ENCODE assay signal across 10 cellular contexts in the genomic region with DNA sequence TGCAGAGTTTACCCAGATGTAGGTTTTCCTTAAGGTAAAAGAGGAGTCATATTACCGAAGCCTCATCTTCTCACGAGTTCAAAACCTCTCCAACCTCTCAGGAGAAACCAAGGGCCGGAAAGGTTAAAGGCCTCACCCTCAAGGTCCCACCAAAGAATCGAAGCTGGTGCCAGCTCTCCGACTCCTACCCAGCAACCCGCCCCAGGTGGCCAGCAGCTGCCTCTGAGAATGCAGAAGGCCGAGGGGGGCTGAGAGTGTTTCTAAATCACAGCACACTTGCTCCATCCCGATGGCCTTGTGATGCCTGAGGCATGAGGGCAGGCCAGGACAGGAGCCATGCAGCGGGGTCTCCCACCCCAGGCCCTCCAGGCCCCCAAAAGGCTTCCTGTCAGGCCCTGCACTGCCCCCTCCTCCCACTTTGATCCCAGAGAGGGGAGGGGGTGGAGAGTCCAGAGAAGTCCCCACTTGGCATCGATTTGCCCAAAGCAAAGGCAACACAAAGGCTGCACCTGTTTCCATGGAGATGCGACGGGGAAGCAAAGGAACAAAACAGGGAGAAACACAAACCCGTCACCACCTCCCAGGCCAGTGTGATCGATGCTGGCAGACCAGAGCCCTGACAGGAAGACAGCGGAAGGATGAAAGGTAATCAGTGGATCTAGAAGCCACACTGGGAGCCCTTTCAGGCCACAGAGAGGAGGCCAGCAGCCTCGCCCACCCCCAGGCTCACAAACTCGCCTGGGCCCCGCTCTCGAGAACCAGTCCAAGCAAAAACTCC. TPM values are rescaled to one million over a fixed set of nuclear protein-coding genes. Genes with fewer than 3 reads are reported as not detected.
A peak's percentile ranks its signal among the peaks of the same experiment; 100 is the strongest.
DNase-seq lines count a peak whose midpoint lies in the region; ATAC-seq and TF ChIP-seq lines count a peak whose summit lies in the region.
"Had no signal": no experiment of that assay in that cellular context is flagged by ENCODE, and none has a peak within 500 bp of the region (broad histone marks: within the 10 kb centered on the region; RNA-seq: fewer than 3 reads in every experiment).

No MANE protein-coding gene starts in this region.

- H3K36me3 Mint-ChIP-seq in brain: no peaks in the 10 kb centered on the region
- H3K36me3 Mint-ChIP-seq in activated CD4-positive, alpha-beta T cell treated with anti-CD3 and anti-CD28 coated beads for 36 hours (ENCODE audit: low read depth): no peaks in the 10 kb centered on the region

- POLR2A ChIA-PET in activated CD4-positive, alpha-beta T cell treated with anti-CD3 and anti-CD28 coated beads for 36 hours (lab: Charles Lee): interaction anchor here (0.6 kb wide), 1 partner anchor 36 kb away, joined by 3 read pairs; no protein-coding TSS in a partner anchor

- no peak overlapping the region for H2AFZ ChIP-seq in Karpas-422 (ENCODE audit: low read length)

- DNase-seq in left ventricle myocardium inferior: no peak
- no peak for DNase-seq in cardiac septum (ENCODE audit: low spot score)
- peak; percentile 71 for DNase-seq in myocyte (ENCODE audit: low read depth)
- no peak for DNase-seq in activated CD4-positive, alpha-beta T cell treated with anti-CD3 and anti-CD28 coated beads for 36 hours
- DNase-seq in Karpas-422: no peak
- DNase-seq: cortex of kidney had no signal

- H4K20me1 ChIP-seq in Karpas-422 (ENCODE audit: insufficient read depth, low read depth, low read length): no peaks in the 10 kb centered on the region

- H3K4me3 Mint-ChIP-seq in brain: peak overlapping the region; percentile 32 to 78 (median 75)
- H3K4me3 Mint-ChIP-seq in activated CD4-positive, alpha-beta T cell treated with anti-CD3 and anti-CD28 coated beads for 36 hours: no peak overlapping the region
- H3K4me3 Mint-ChIP-seq: CD4-positive, alpha-beta T cell had no signal

- peak overlapping the region; percentile 94 to 99 (median 97) for H3K27ac Mint-ChIP-seq in brain
- H3K27ac Mint-ChIP-seq in activated CD4-positive, alpha-beta T cell treated with anti-CD3 and anti-CD28 coated beads for 36 hours: no peak overlapping the region
- H3K27ac Mint-ChIP-seq: CD4-positive, alpha-beta T cell had no signal

- no peak overlapping the region for H3K4me2 ChIP-seq in Karpas-422 (ENCODE audit: low read depth, low read length, poor library complexity, severe bottlenecking)

- H3K4me1 Mint-ChIP-seq in brain: peaks cover 93% of the 10 kb centered on the region
- no peaks in the 10 kb centered on the region for H3K4me1 Mint-ChIP-seq in activated CD4-positive, alpha-beta T cell treated with anti-CD3 and anti-CD28 coated beads for 36 hours

- H3K4me1 ChIP-seq in left ventricle myocardium inferior (peaks cover 98% of the 10 kb centered on the region), Karpas-422 (ENCODE audit: low read length) (peaks cover 10% of the 10 kb centered on the region)

- H3K27me3 ChIP-seq in left ventricle myocardium inferior (ENCODE audit: low read depth): no peaks in the 10 kb centered on the region
- H3K27me3 ChIP-seq in Karpas-422 (ENCODE audit: low read length): no peaks in the 10 kb centered on the region

- no peaks in the 10 kb centered on the region for H3K79me2 ChIP-seq in Karpas-422 (ENCODE audit: low read length)

- H3K9me2 ChIP-seq in Karpas-422 (replicated peaks; ENCODE audit: insufficient read depth, low read length): no peaks in the 10 kb centered on the region

- H3K27me3 Mint-ChIP-seq in brain: no peaks in the 10 kb centered on the region
- no peaks in the 10 kb centered on the region for H3K27me3 Mint-ChIP-seq in activated CD4-positive, alpha-beta T cell treated with anti-CD3 and anti-CD28 coated beads for 36 hours
- H3K27me3 Mint-ChIP-seq: CD4-positive, alpha-beta T cell had no signal

- TF ChIP-seq CTCF in left ventricle myocardium inferior (IDR thresholded peaks at IDR 0.05; ENCODE audit: borderline replicate concordance) (no peak), brain (conservative IDR thresholded peaks at IDR 0.05) (no peak)

- H3K9me3 Mint-ChIP-seq in brain: peaks cover 0 to 2% (median 0%) of the 10 kb centered on the region in 5 experiments
- H3K9me3 Mint-ChIP-seq in activated CD4-positive, alpha-beta T cell treated with anti-CD3 and anti-CD28 coated beads for 36 hours (ENCODE audit: low read depth): no peaks in the 10 kb centered on the region
- H3K9me3 Mint-ChIP-seq: CD4-positive, alpha-beta T cell had no signal

- H3K9me3 ChIP-seq in left ventricle myocardium inferior (replicated peaks) (no peaks in the 10 kb centered on the region), Karpas-422 (ENCODE audit: low read length) (no peaks in the 10 kb centered on the region)

- CTCF ChIA-PET in activated CD4-positive, alpha-beta T cell treated with anti-CD3 and anti-CD28 coated beads for 36 hours (lab: Charles Lee): interaction anchor here (0.7 to 1.8 kb wide), 3 partner anchors 23 to 44 kb away, joined by 3 to 5 read pairs (median 5); no protein-coding TSS in a partner anchor

- H3K9ac ChIP-seq in Karpas-422 (ENCODE audit: low read length): no peak overlapping the region

- no peak for ATAC-seq in activated CD4-positive, alpha-beta T cell treated with anti-CD3 and anti-CD28 coated beads for 36 hours
- ATAC-seq in GM19455 (IDR thresholded peaks at IDR 0.05; ENCODE audit: unreplicated experiment) (no peak), HG03565 (IDR thresholded peaks at IDR 0.05; ENCODE audit: unreplicated experiment) (no peak)

- intact Hi-C loops in left ventricle myocardium inferior (cut with micrococcal nuclease) (no loop called here), cardiac septum (cut with DNase I) (no loop called here)
- intact Hi-C loops in activated CD4-positive, alpha-beta T cell treated with anti-CD3 and anti-CD28 coated beads for 36 hours (cut with DNase I, micrococcal nuclease): no loop called here

- peak overlapping the region; percentile 91 for H3K27ac ChIP-seq in left ventricle myocardium inferior (replicated peaks)
- H3K27ac ChIP-seq in Karpas-422 (ENCODE audit: low read length): no peak overlapping the region

- H3K4me3 ChIP-seq in left ventricle myocardium inferior (no peak overlapping the region), Karpas-422 (ENCODE audit: low read length) (no peak overlapping the region)

- H3K36me3 ChIP-seq in left ventricle myocardium inferior (no peaks in the 10 kb centered on the region), Karpas-422 (ENCODE audit: insufficient read depth, low read length) (no peaks in the 10 kb centered on the region)

RNA-seq across cellular contexts. Expression of a gene that starts 39.0 kb away (rescaled TPM):
- total RNA-seq in left ventricle myocardium inferior (43.2 TPM), cardiac septum (46.6 TPM), myocyte (49.7 and 51.7 TPM in 2 replicates)
- polyA plus RNA-seq in brain (ENCODE audit: insufficient read depth, low read depth, low replicate concordance): 97.8 TPM
- 64.3 TPM for polyA plus RNA-seq in myocyte (2012)
- under 1 TPM in 1 of 2 experiments, not detected in 1; 0.14 TPM for total RNA-seq in activated CD4-positive, alpha-beta T cell treated with anti-CD3 and anti-CD28 coated beads for 36 hours
- total RNA-seq in Karpas-422 (2014; rRNA removed; shearing (Covaris generic); ENCODE audit: low replicate concordance): 0.71 and 2.6 TPM in 2 replicates

Comparison
In these comparisons a context has a peak if more than half of its experiments do, and no peak if none do; other contexts are left out.
1. RNA of a gene that starts 39.0 kb away (total RNA-seq): 49.7 to 51.7 TPM in myocyte, 46.6 TPM in cardiac septum (single experiment) and 43.2 TPM in left ventricle myocardium inferior (single experiment); 0.71 to 2.6 TPM in Karpas-422 and 0.14 TPM in activated CD4-positive, alpha-beta T cell treated with anti-CD3 and anti-CD28 coated beads for 36 hours; every median in the first group is over 10 times any median in the second.